32 cellular contexts compared by ENCODE assay signal in genomic region chr16:1503110-1503955, GRCh38. TPM values are rescaled to one million over a fixed set of nuclear protein-coding genes. Genes with fewer than 3 reads are reported as not detected.
"Had no signal": no experiment of that assay in that cellular context is flagged by ENCODE, and none has a peak within 500 bp of the region (broad histone marks: within the 10 kb centered on the region; RNA-seq: fewer than 3 reads in every experiment).

No MANE protein-coding gene starts in this region.

- H3K27me3 ChIP-seq: colonic mucosa, gastrocnemius medialis, ovary, spleen, testis, tibial artery had no signal

- H3K27me3 Mint-ChIP-seq: dendritic cell treated with granulocyte-macrophage colony-stimulating factor and Interleukin-4, amounts not matched to agents 40 ng/mL and 50 ng/mL, for 4 days; naive B cell; stimulated activated memory B cell treated with anti-CD40 and anti-IgM and Interleukin-4, amounts not matched to agents 10 μg/mL and 1 μg/mL and 100 μg/mL, for 72 hours; type B pancreatic cell had no signal

- H3K9me3 Mint-ChIP-seq: dendritic cell treated with granulocyte-macrophage colony-stimulating factor and Interleukin-4, amounts not matched to agents 40 ng/mL and 50 ng/mL, for 4 days; endodermal cell; mesothelial cell of epicardium; naive B cell; nephron progenitor cell; stimulated activated memory B cell treated with anti-CD40 and anti-IgM and Interleukin-4, amounts not matched to agents 10 μg/mL and 1 μg/mL and 100 μg/mL, for 72 hours; type B pancreatic cell had no signal

- H3K9me3 ChIP-seq: colonic mucosa, gastrocnemius medialis, mucosa of descending colon, ovary, psoas muscle, spleen, testis, tibial artery had no signal

- FAIRE-seq: keratinocyte had no signal

- H3K27ac ChIP-seq: colonic mucosa, epithelial cell of prostate, gastrocnemius medialis, ovary, psoas muscle, skin epidermis, spleen, testis, tibial artery had no signal

- H3K4me3 Mint-ChIP-seq: dendritic cell treated with granulocyte-macrophage colony-stimulating factor and Interleukin-4, amounts not matched to agents 40 ng/mL and 50 ng/mL, for 4 days; endodermal cell; mesothelial cell of epicardium; nephron progenitor cell; stimulated activated memory B cell treated with anti-CD40 and anti-IgM and Interleukin-4, amounts not matched to agents 10 μg/mL and 1 μg/mL and 100 μg/mL, for 72 hours; type B pancreatic cell had no signal

- H3K27ac Mint-ChIP-seq: dendritic cell treated with granulocyte-macrophage colony-stimulating factor and Interleukin-4, amounts not matched to agents 40 ng/mL and 50 ng/mL, for 4 days; endodermal cell; mesothelial cell of epicardium; nephron progenitor cell; stimulated activated memory B cell treated with anti-CD40 and anti-IgM and Interleukin-4, amounts not matched to agents 10 μg/mL and 1 μg/mL and 100 μg/mL, for 72 hours; type B pancreatic cell had no signal

- H3K4me1 ChIP-seq: colonic mucosa, gastrocnemius medialis, psoas muscle, spleen, testis had no signal

- H3K4me1 Mint-ChIP-seq: endodermal cell; mesothelial cell of epicardium; naive B cell; nephron progenitor cell; stimulated activated memory B cell treated with anti-CD40 and anti-IgM and Interleukin-4, amounts not matched to agents 10 μg/mL and 1 μg/mL and 100 μg/mL, for 72 hours had no signal

- ATAC-seq: esophagus mucosa; gastrocnemius medialis; mucosa of descending colon; psoas muscle; right cardiac atrium; stimulated activated memory B cell treated with anti-CD40 and anti-IgM and Interleukin-4, amounts not matched to agents 10 μg/mL and 1 μg/mL and 100 μg/mL, for 72 hours; stimulated activated naive CD8-positive, alpha-beta T cell treated with anti-CD3 and anti-CD28 coated beads, Interleukin-15, Interleukin-2, amounts not matched to agents 100 U/mL and 50 U/mL, for 24 hours had no signal

- H3K36me3 ChIP-seq: ovary had no signal

- H3K4me3 ChIP-seq: colonic mucosa, gastrocnemius medialis, mucosa of descending colon, ovary, psoas muscle, skin epidermis, spleen, testis, tibial artery had no signal

- DNase-seq: colonic mucosa; effector CD8-positive, alpha-beta T cell; endodermal cell; foreskin fibroblast; gastrocnemius medialis; head of caudate nucleus; mesenchymal stem cell; naive B cell; nephron progenitor cell; occipital lobe; ovary; spleen; stimulated activated CD4-positive, alpha-beta T cell treated with anti-CD3 and anti-CD28 coated beads, Interleukin-4, amount 100 ng/mL, for 4 hours; stimulated activated naive CD8-positive, alpha-beta T cell treated with anti-CD3 and anti-CD28 coated beads, Interleukin-15, Interleukin-2, amounts not matched to agents 100 U/mL and 50 U/mL, for 24 hours; substantia nigra; testis; tibial artery had no signal

RNA-seq across cellular contexts. Expression of gene PTX4, which starts 14.6 kb away (rescaled TPM):
- total RNA-seq: colonic mucosa, endodermal cell, esophagus mucosa, lower leg skin, lung microvascular endothelial cell, mesothelial cell of epicardium, mucosa of descending colon, occipital lobe, renal cortical epithelial cell, urinary bladder had no signal
- polyA plus RNA-seq: keratinocyte had no signal

RNA-seq across cellular contexts. Expression of gene TMEM204, which starts 30.1 kb away (rescaled TPM):
- total RNA-seq: endodermal cell had no signal
